2 cellular contexts compared by ENCODE assay signal in the genomic region with DNA sequence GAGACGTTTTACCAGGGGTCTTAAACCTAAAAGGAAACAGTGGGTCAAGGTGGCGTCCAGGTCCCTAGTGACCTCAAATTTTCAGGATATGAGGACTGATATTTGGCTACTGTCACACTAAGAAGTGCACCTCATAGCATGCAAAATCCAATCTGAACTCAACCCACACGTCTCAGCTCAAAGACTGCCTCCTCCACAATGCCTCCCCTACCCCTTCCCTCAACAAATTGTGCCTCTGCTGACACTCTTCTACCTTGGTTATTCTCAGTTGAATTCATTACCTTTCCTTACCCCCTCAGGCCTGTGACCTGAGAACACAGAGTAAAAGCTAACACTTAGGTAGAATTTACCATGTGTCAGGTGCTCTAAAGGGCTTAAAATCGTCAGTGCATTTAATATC.
TF ChIP-seq lines count a peak whose summit lies in the region.

No MANE protein-coding gene starts in this region.

TF ChIP-seq in A549, 52 proteins besides CTCF, POLR2A, EP300 and RAD21:
- TF ChIP-seq ESRRA (IDR thresholded peaks at IDR 0.05; ENCODE audit: borderline replicate concordance, low read length), result no peak
- TF ChIP-seq ZC3H11A (IDR thresholded peaks at IDR 0.05), result no peak
- no peak for TF ChIP-seq GATA3 (IDR thresholded peaks at IDR 0.05; ENCODE audit: borderline replicate concordance)
- TF ChIP-seq HOXB5 (CRISPR knock-in tag; IDR thresholded peaks at IDR 0.05), result no peak
- no peak for TF ChIP-seq EHMT2 (IDR thresholded peaks at IDR 0.05; ENCODE audit: low read depth)
- TF ChIP-seq HEYL (CRISPR knock-in tag; IDR thresholded peaks at IDR 0.05), result no peak
- no peak for TF ChIP-seq FOSB (CRISPR knock-in tag; IDR thresholded peaks at IDR 0.05)
- no peak for TF ChIP-seq CHD2 (IDR thresholded peaks at IDR 0.05; ENCODE audit: low read length, partially characterized antibody)
- no peak for TF ChIP-seq MAZ (IDR thresholded peaks at IDR 0.05; ENCODE audit: borderline replicate concordance, low read depth, low read length)
- TF ChIP-seq NPAS2 (CRISPR knock-in tag; IDR thresholded peaks at IDR 0.05; ENCODE audit: borderline replicate concordance), result no peak
TF ChIP-seq in A549: peak in this region for 0.

TF ChIP-seq in K562, 482 proteins besides CTCF, POLR2A, EP300 and RAD21:
- TF ChIP-seq, protein P1, sequence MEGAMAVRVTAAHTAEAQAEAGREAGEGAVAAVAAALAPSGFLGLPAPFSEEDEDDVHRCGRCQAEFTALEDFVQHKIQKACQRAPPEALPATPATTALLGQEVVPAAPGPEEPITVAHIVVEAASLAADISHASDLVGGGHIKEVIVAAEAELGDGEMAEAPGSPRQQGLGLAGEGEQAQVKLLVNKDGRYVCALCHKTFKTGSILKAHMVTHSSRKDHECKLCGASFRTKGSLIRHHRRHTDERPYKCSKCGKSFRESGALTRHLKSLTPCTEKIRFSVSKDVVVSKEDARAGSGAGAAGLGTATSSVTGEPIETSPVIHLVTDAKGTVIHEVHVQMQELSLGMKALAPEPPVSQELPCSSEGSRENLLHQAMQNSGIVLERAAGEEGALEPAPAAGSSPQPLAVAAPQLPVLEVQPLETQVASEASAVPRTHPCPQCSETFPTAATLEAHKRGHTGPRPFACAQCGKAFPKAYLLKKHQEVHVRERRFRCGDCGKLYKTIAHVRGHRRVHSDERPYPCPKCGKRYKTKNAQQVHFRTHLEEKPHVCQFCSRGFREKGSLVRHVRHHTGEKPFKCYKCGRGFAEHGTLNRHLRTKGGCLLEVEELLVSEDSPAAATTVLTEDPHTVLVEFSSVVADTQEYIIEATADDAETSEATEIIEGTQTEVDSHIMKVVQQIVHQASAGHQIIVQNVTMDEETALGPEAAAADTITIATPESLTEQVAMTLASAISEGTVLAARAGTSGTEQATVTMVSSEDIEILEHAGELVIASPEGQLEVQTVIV (CRISPR knock-in tag; IDR thresholded peaks at IDR 0.05; ENCODE audit: borderline replicate concordance), result no peak
- TF ChIP-seq, protein P2, sequence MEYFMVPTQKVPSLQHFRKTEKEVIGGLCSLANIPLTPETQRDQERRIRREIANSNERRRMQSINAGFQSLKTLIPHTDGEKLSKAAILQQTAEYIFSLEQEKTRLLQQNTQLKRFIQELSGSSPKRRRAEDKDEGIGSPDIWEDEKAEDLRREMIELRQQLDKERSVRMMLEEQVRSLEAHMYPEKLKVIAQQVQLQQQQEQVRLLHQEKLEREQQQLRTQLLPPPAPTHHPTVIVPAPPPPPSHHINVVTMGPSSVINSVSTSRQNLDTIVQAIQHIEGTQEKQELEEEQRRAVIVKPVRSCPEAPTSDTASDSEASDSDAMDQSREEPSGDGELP (CRISPR knock-in tag; IDR thresholded peaks at IDR 0.05; ENCODE audit: borderline replicate concordance), result no peak
- TF ChIP-seq ZNF124 (CRISPR knock-in tag; IDR thresholded peaks at IDR 0.05) (no peak), SMAD1 (IDR thresholded peaks at IDR 0.05; ENCODE audit: low read depth, low read length, partially characterized antibody) (no peak), GABPA (tag; conservative IDR thresholded peaks at IDR 0.05; ENCODE audit: low read depth) (no peak), SAFB2 (IDR thresholded peaks at IDR 0.05; ENCODE audit: borderline replicate concordance, low read depth, low read length, severe bottlenecking) (no peak), NR2C2 (CRISPR knock-in tag; IDR thresholded peaks at IDR 0.05) (no peak), NR2C2 (tag; IDR thresholded peaks at IDR 0.05) (no peak), BHLHE40 (IDR thresholded peaks at IDR 0.05; ENCODE audit: low read length) (no peak), ZNF830 (CRISPR knock-in tag; IDR thresholded peaks at IDR 0.05) (no peak), GATA2 (CRISPR knock-in tag; IDR thresholded peaks at IDR 0.05) (no peak), E2F3 (CRISPR knock-in tag; IDR thresholded peaks at IDR 0.05) (no peak)
- TF ChIP-seq, protein P3, sequence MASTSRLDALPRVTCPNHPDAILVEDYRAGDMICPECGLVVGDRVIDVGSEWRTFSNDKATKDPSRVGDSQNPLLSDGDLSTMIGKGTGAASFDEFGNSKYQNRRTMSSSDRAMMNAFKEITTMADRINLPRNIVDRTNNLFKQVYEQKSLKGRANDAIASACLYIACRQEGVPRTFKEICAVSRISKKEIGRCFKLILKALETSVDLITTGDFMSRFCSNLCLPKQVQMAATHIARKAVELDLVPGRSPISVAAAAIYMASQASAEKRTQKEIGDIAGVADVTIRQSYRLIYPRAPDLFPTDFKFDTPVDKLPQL (IDR thresholded peaks at IDR 0.05; ENCODE audit: extremely low read depth, insufficient read length), result no peak
- TF ChIP-seq, protein P4, sequence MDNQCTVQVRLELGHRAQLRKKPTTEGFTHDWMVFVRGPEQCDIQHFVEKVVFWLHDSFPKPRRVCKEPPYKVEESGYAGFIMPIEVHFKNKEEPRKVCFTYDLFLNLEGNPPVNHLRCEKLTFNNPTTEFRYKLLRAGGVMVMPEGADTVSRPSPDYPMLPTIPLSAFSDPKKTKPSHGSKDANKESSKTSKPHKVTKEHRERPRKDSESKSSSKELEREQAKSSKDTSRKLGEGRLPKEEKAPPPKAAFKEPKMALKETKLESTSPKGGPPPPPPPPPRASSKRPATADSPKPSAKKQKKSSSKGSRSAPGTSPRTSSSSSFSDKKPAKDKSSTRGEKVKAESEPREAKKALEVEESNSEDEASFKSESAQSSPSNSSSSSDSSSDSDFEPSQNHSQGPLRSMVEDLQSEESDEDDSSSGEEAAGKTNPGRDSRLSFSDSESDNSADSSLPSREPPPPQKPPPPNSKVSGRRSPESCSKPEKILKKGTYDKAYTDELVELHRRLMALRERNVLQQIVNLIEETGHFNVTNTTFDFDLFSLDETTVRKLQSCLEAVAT (IDR thresholded peaks at IDR 0.05), result no peak
TF ChIP-seq in K562: peak in this region for 0.
